In genomic region chr17:14308965-14309879, GRCh38 we compare ENCODE assay signal across 1 cellular context.
TF ChIP-seq lines count a peak whose summit lies in the region.

No MANE protein-coding gene starts in this region.

TF ChIP-seq in K562, 482 proteins besides CTCF, POLR2A, EP300 and RAD21 (continued from another document and continues in another):
- no peak for TF ChIP-seq ZNF764 (CRISPR knock-in tag; IDR thresholded peaks at IDR 0.05; ENCODE audit: low read depth)
- no peak for TF ChIP-seq ZFP30 (CRISPR knock-in tag; IDR thresholded peaks at IDR 0.05; ENCODE audit: borderline replicate concordance)
- TF ChIP-seq ZC3H4 (CRISPR knock-in tag; IDR thresholded peaks at IDR 0.05; ENCODE audit: borderline replicate concordance) = no peak
- TF ChIP-seq KLF1 (tag; IDR thresholded peaks at IDR 0.05) = 0 out of 2 replicates have a peak, but pooled peaks have one; percentile 36
- TF ChIP-seq ARNT (IDR thresholded peaks at IDR 0.05) = no peak
- TF ChIP-seq HIVEP1 (CRISPR knock-in tag; IDR thresholded peaks at IDR 0.05) = no peak
- TF ChIP-seq MTF1 (CRISPR knock-in tag; IDR thresholded peaks at IDR 0.05; ENCODE audit: borderline replicate concordance) = no peak
- TF ChIP-seq ZNF174 (CRISPR knock-in tag; IDR thresholded peaks at IDR 0.05) = no peak
- no peak for TF ChIP-seq PYGO2 (tag; IDR thresholded peaks at IDR 0.05)
- TF ChIP-seq ZNF282 (CRISPR knock-in tag; IDR thresholded peaks at IDR 0.05) = no peak
- TF ChIP-seq ZNF551 (CRISPR knock-in tag; IDR thresholded peaks at IDR 0.05) = no peak
- no peak for TF ChIP-seq CHCHD3 (CRISPR knock-in tag; IDR thresholded peaks at IDR 0.05)
- TF ChIP-seq KHSRP (IDR thresholded peaks at IDR 0.05) = no peak
- TF ChIP-seq ZNF224 (CRISPR knock-in tag; IDR thresholded peaks at IDR 0.05) = no peak
- TF ChIP-seq RBM25 (IDR thresholded peaks at IDR 0.05; ENCODE audit: low read depth, low read length, severe bottlenecking) = peak; percentile 97
- peak; percentile 39; the same call in 1 of the 2 replicates for TF ChIP-seq KLF16 (IDR thresholded peaks at IDR 0.05)
- TF ChIP-seq BRCA1 (IDR thresholded peaks at IDR 0.05) = no peak
- no peak for TF ChIP-seq BRCA1 (CRISPR knock-in tag; IDR thresholded peaks at IDR 0.05)
- no peak for TF ChIP-seq TCFL5 (CRISPR knock-in tag; conservative IDR thresholded peaks at IDR 0.05)
- peak; percentile 62; the same call in 1 of the 2 replicates for TF ChIP-seq MXI1 (IDR thresholded peaks at IDR 0.05; ENCODE audit: low read depth, low read length)
- TF ChIP-seq PHTF2 (CRISPR knock-in tag; IDR thresholded peaks at IDR 0.05) = no peak
- TF ChIP-seq SOX6 (IDR thresholded peaks at IDR 0.05) = 0 out of 2 replicates have a peak, but pooled peaks have one; percentile 8
- peak; percentile 25; the same call in 1 of the 2 replicates for TF ChIP-seq CBFA2T3 (IDR thresholded peaks at IDR 0.05)
- TF ChIP-seq SLC30A9 (CRISPR knock-in tag; IDR thresholded peaks at IDR 0.05) = no peak
- no peak for TF ChIP-seq HDAC6 (IDR thresholded peaks at IDR 0.05; ENCODE audit: low read depth, low read length)
- peak; percentile 62; the same call in 1 of the 2 replicates for TF ChIP-seq BHLHE40 (IDR thresholded peaks at IDR 0.05; ENCODE audit: low read length)
- TF ChIP-seq ZKSCAN8 (CRISPR knock-in tag; IDR thresholded peaks at IDR 0.05) = no peak
- TF ChIP-seq FOXA1 (IDR thresholded peaks at IDR 0.05; ENCODE audit: borderline replicate concordance) = no peak
- TF ChIP-seq TRIM24 (IDR thresholded peaks at IDR 0.05) = no peak; a peak in 1 of 4 replicates
- TF ChIP-seq NFXL1 (CRISPR knock-in tag; IDR thresholded peaks at IDR 0.05) = no peak
- TF ChIP-seq PCBP2 (IDR thresholded peaks at IDR 0.05; ENCODE audit: low read depth, low read length, poor library complexity, severe bottlenecking) = no peak
- TF ChIP-seq GTF2F1 (IDR thresholded peaks at IDR 0.05; ENCODE audit: low read depth, low read length) = no peak
- TF ChIP-seq TAL1 (IDR thresholded peaks at IDR 0.05) = no peak
- TF ChIP-seq ZNF589 (CRISPR knock-in tag; IDR thresholded peaks at IDR 0.05; ENCODE audit: low read depth) = no peak
- no peak for TF ChIP-seq ZNF79 (CRISPR knock-in tag; IDR thresholded peaks at IDR 0.05; ENCODE audit: low read depth)
- TF ChIP-seq ATF3 (IDR thresholded peaks at IDR 0.05) = no peak
- no peak for TF ChIP-seq ATF3 (CRISPR knock-in tag; conservative IDR thresholded peaks at IDR 0.05)
- TF ChIP-seq SETDB1 (IDR thresholded peaks at IDR 0.05; ENCODE audit: low read length) = no peak
- TF ChIP-seq MYNN (IDR thresholded peaks at IDR 0.05) = no peak
- no peak for TF ChIP-seq MYNN (CRISPR knock-in tag; IDR thresholded peaks at IDR 0.05)
- TF ChIP-seq, protein P1, sequence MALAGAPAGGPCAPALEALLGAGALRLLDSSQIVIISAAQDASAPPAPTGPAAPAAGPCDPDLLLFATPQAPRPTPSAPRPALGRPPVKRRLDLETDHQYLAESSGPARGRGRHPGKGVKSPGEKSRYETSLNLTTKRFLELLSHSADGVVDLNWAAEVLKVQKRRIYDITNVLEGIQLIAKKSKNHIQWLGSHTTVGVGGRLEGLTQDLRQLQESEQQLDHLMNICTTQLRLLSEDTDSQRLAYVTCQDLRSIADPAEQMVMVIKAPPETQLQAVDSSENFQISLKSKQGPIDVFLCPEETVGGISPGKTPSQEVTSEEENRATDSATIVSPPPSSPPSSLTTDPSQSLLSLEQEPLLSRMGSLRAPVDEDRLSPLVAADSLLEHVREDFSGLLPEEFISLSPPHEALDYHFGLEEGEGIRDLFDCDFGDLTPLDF (CRISPR knock-in tag; IDR thresholded peaks at IDR 0.05) = no peak
- no peak for TF ChIP-seq ZNF280A (IDR thresholded peaks at IDR 0.05; ENCODE audit: low read depth, partially characterized antibody)
- no peak for TF ChIP-seq RBM17 (IDR thresholded peaks at IDR 0.05; ENCODE audit: borderline replicate concordance, low read depth, low read length)
- no peak for TF ChIP-seq HDGF (IDR thresholded peaks at IDR 0.05)
- TF ChIP-seq ZNF77 (CRISPR knock-in tag; IDR thresholded peaks at IDR 0.05) = no peak
- TF ChIP-seq MGA (IDR thresholded peaks at IDR 0.05) = peak; percentile 84
- TF ChIP-seq, protein P2, sequence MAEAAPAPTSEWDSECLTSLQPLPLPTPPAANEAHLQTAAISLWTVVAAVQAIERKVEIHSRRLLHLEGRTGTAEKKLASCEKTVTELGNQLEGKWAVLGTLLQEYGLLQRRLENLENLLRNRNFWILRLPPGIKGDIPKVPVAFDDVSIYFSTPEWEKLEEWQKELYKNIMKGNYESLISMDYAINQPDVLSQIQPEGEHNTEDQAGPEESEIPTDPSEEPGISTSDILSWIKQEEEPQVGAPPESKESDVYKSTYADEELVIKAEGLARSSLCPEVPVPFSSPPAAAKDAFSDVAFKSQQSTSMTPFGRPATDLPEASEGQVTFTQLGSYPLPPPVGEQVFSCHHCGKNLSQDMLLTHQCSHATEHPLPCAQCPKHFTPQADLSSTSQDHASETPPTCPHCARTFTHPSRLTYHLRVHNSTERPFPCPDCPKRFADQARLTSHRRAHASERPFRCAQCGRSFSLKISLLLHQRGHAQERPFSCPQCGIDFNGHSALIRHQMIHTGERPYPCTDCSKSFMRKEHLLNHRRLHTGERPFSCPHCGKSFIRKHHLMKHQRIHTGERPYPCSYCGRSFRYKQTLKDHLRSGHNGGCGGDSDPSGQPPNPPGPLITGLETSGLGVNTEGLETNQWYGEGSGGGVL (CRISPR knock-in tag; IDR thresholded peaks at IDR 0.05) = no peak
